ENCODE assay signal across 19 cellular contexts in genomic region chr14:38762436-38762835, GRCh38.
"Had no signal": no experiment of that assay in that cellular context is flagged by ENCODE, and none has a peak within 500 bp of the region (broad histone marks: within the 10 kb centered on the region; RNA-seq: fewer than 3 reads in every experiment).

No MANE protein-coding gene starts in this region.

- H3K9me3 ChIP-seq: prostate gland, transverse colon, uterus had no signal

- H3K27ac ChIP-seq: gastroesophageal sphincter, heart left ventricle, left ventricle myocardium inferior, prostate gland, skin epidermis, uterus had no signal

- H3K4me1 ChIP-seq: gastroesophageal sphincter, heart left ventricle, left ventricle myocardium inferior, prostate gland, uterus had no signal

- H3K27me3 ChIP-seq: gastroesophageal sphincter, heart left ventricle, transverse colon, uterus had no signal

- H3K36me3 ChIP-seq: gastroesophageal sphincter, heart left ventricle, left ventricle myocardium inferior, prostate gland, transverse colon, uterus had no signal

- H3K4me3 ChIP-seq: gastroesophageal sphincter, heart left ventricle, left ventricle myocardium inferior, prostate gland, skin epidermis, transverse colon, uterus had no signal

- DNase-seq: activated CD4-positive, alpha-beta T cell treated with anti-CD3 and anti-CD28 coated beads, Interleukin-2, amount 10 ng/mL, durations not matched to agents 24 days and 14 days; activated CD8-positive, alpha-beta T cell treated with anti-CD3 and anti-CD28 coated beads for 36 hours; activated naive CD4-positive, alpha-beta T cell treated with Interleukin-2 at 50 U/mL for 16 hours; activated naive CD8-positive, alpha-beta T cell treated with anti-CD3 and anti-CD28 coated beads, Interleukin-2, amount 10 ng/mL, durations not matched to agents 7 days and 5 days; activated T-cell treated with anti-CD3 and anti-CD28 coated beads, Interleukin-2, amount 50 U/mL, for 1 hour; amygdala; caudate nucleus; heart left ventricle; kidney glomerular epithelial cell; left ventricle myocardium inferior; naive B cell; right cardiac atrium; stimulated activated CD4-positive, alpha-beta T cell treated with anti-CD3 and anti-CD28 coated beads, Interleukin-2, amount 100 ng/mL, for 48 hours; T1000; transverse colon; uterus had no signal
